In genomic region chr7:155878674-155879073, GRCh38 we compare ENCODE assay signal across 27 cellular contexts.
"Had no signal": no experiment of that assay in that cellular context is flagged by ENCODE, and none has a peak within 500 bp of the region (broad histone marks: within the 10 kb centered on the region; RNA-seq: fewer than 3 reads in every experiment).

No MANE protein-coding gene starts in this region.

- H3K4me1 Mint-ChIP-seq: activated CD4-positive, alpha-beta T cell treated with anti-CD3 and anti-CD28 coated beads, Interleukin-2, amount 10 ng/mL, durations not matched to agents 24 days and 14 days; activated naive CD8-positive, alpha-beta T cell treated with anti-CD3 and anti-CD28 coated beads for 36 hours; memory B cell; naive thymus-derived CD8-positive, alpha-beta T cell had no signal

- H3K9me3 ChIP-seq: adrenal gland, body of pancreas, thoracic aorta, uterus had no signal

- H3K4me3 ChIP-seq: adrenal gland, body of pancreas, thoracic aorta, uterus had no signal

- H3K27ac Mint-ChIP-seq: activated CD4-positive, alpha-beta memory T cell treated with anti-CD3 and anti-CD28 coated beads for 36 hours; activated CD4-positive, alpha-beta T cell treated with anti-CD3 and anti-CD28 coated beads, Interleukin-2, amount 10 ng/mL, durations not matched to agents 24 days and 14 days; activated naive CD4-positive, alpha-beta T cell treated with anti-CD3 and anti-CD28 coated beads for 36 hours; activated naive CD8-positive, alpha-beta T cell treated with anti-CD3 and anti-CD28 coated beads for 36 hours; activated T-cell treated with anti-CD3 and anti-CD28 coated beads, Interleukin-2, amount 50 U/mL, for 72 hours; memory B cell; naive thymus-derived CD8-positive, alpha-beta T cell; stimulated activated naive CD8-positive, alpha-beta T cell treated with anti-CD3 and anti-CD28 coated beads, Interleukin-15, Interleukin-2, amounts not matched to agents 100 ng/mL and 50 ng/mL, for 24 hours had no signal

- H3K4me1 ChIP-seq: adrenal gland, body of pancreas, uterus had no signal

- H3K27me3 ChIP-seq: adrenal gland, body of pancreas, uterus had no signal

- H3K9me3 Mint-ChIP-seq: activated CD4-positive, alpha-beta memory T cell treated with anti-CD3 and anti-CD28 coated beads for 36 hours; activated CD4-positive, alpha-beta T cell treated with anti-CD3 and anti-CD28 coated beads, Interleukin-2, amount 10 ng/mL, durations not matched to agents 24 days and 14 days; activated naive CD4-positive, alpha-beta T cell treated with anti-CD3 and anti-CD28 coated beads for 36 hours; activated naive CD8-positive, alpha-beta T cell treated with anti-CD3 and anti-CD28 coated beads for 36 hours; activated T-cell treated with anti-CD3 and anti-CD28 coated beads, Interleukin-2, amount 50 U/mL, for 72 hours; naive thymus-derived CD8-positive, alpha-beta T cell; stimulated activated naive CD8-positive, alpha-beta T cell treated with anti-CD3 and anti-CD28 coated beads, Interleukin-15, Interleukin-2, amounts not matched to agents 100 ng/mL and 50 ng/mL, for 24 hours had no signal

- H3K36me3 Mint-ChIP-seq: activated CD4-positive, alpha-beta memory T cell treated with anti-CD3 and anti-CD28 coated beads for 36 hours; activated naive CD8-positive, alpha-beta T cell treated with anti-CD3 and anti-CD28 coated beads for 36 hours; memory B cell; naive thymus-derived CD8-positive, alpha-beta T cell had no signal

- ATAC-seq: activated T-cell treated with anti-CD3 and anti-CD28 coated beads, Interleukin-2, amount 50 U/mL, for 72 hours; body of pancreas; esophagus mucosa; left colon; naive thymus-derived CD8-positive, alpha-beta T cell; right cardiac atrium had no signal

- H3K27ac ChIP-seq: adrenal gland, body of pancreas, thoracic aorta, uterus had no signal

- DNase-seq: activated CD4-positive, alpha-beta memory T cell treated with anti-CD3 and anti-CD28 coated beads for 36 hours; activated CD4-positive, alpha-beta T cell treated with anti-CD3 and anti-CD28 coated beads, Interleukin-2, amount 10 ng/mL, durations not matched to agents 24 days and 14 days; activated CD4-positive, CD25-positive, alpha-beta regulatory T cell treated with anti-CD3 and anti-CD28 coated beads, Interleukin-2, amount 50 U/mL, for 72 hours; activated naive CD4-positive, alpha-beta T cell treated with anti-CD3 and anti-CD28 coated beads for 36 hours; activated naive CD8-positive, alpha-beta T cell treated with anti-CD3 and anti-CD28 coated beads for 36 hours; activated T-cell treated with anti-CD3 and anti-CD28 coated beads for 4 hours; activated T-cell treated with anti-CD3 and anti-CD28 coated beads, Interleukin-2, amount 50 U/mL, for 72 hours; aorta; body of pancreas; cerebellar nuclear complex; cortex of kidney; foreskin fibroblast; hippocampal formation; kidney; left colon; naive thymus-derived CD8-positive, alpha-beta T cell; posterior cingulate gyrus; right cardiac atrium; stimulated activated CD4-positive, alpha-beta T cell treated with anti-CD3 and anti-CD28 coated beads, Interleukin-2, amount 100 ng/mL, for 48 hours; T-helper 2 cell; trophoblast cell; uterus had no signal

- H3K27me3 Mint-ChIP-seq: activated naive CD8-positive, alpha-beta T cell treated with anti-CD3 and anti-CD28 coated beads for 36 hours had no signal

- H3K4me3 Mint-ChIP-seq: activated CD4-positive, alpha-beta memory T cell treated with anti-CD3 and anti-CD28 coated beads for 36 hours; activated CD4-positive, alpha-beta T cell treated with anti-CD3 and anti-CD28 coated beads, Interleukin-2, amount 10 ng/mL, durations not matched to agents 24 days and 14 days; activated naive CD4-positive, alpha-beta T cell treated with anti-CD3 and anti-CD28 coated beads for 36 hours; activated naive CD8-positive, alpha-beta T cell treated with anti-CD3 and anti-CD28 coated beads for 36 hours; activated T-cell treated with anti-CD3 and anti-CD28 coated beads, Interleukin-2, amount 50 U/mL, for 72 hours; memory B cell; naive thymus-derived CD8-positive, alpha-beta T cell; stimulated activated naive CD8-positive, alpha-beta T cell treated with anti-CD3 and anti-CD28 coated beads, Interleukin-15, Interleukin-2, amounts not matched to agents 100 ng/mL and 50 ng/mL, for 24 hours had no signal
